In the genomic region with DNA sequence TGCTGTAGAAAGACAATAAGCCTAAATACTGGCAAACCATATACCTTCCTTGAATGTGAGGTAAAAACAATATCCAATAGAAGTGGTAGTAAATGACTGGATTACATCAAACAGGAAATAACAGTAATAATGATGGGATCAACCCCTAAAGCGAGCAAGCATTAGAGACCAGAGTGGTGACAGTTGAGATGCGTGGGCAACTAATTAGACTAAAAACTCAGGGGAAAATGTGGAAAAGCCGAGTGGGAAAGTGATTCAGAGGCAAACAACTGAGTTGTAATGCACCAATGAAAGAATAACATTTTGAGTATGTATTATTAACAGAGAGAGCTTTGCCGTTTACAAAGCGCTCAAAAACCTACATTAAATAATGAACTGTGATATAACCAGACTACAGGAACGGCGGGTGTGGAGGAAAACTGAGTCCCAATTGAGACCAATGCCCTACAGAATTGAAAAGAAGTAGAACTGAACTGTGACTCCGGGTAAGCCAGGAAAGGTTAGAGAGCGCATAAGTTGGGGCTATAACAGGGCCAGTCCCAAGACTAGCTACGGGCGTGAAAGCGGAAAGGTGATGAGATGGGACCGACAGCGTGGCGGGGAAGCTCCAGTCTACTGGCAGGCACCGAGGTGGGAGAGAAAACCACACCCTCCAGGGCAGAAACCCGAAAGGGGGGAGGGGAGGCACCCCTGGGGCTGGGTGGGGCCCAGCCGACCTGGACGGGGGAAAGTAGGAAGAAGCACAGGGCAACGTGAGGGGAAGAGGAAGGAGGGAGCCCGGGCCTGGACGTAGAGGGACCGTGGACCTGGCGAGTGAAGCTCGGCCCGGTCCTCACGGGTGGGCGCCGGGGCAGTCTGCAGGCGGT, we compare ENCODE assay signal across 8 cellular contexts. TPM values are rescaled to one million over a fixed set of nuclear protein-coding genes. Genes with fewer than 3 reads are reported as not detected.
DNase-seq lines count a peak whose midpoint lies in the region; ATAC-seq and TF ChIP-seq lines count a peak whose summit lies in the region.

No MANE protein-coding gene starts in this region.

- H3K79me2 ChIP-seq in fibroblast of lung (ENCODE audit: control insufficient read depth, insufficient read depth, low read length) = peaks cover 53% of the 10 kb centered on the region

- DNase-seq in NK-92 treated with Interleukin-12 subunit alpha and Interleukin-12 subunit beta, amount 100 ng/mL, for 24 hours (lab: John Stamatoyannopoulos, UW) = peak; percentile 68
- DNase-seq in NK-92 (lab: John Stamatoyannopoulos, UW; ENCODE audit: unreplicated experiment) (no peak), NOMO-1 treated with DMSO at 0.1 percent for 48 hours (lab: John Stamatoyannopoulos, UW; ENCODE audit: unreplicated experiment) (peak; percentile 86), activated T-cell treated with anti-CD3 and anti-CD28 coated beads for 1 hour (ENCODE audit: low read depth) (peak; percentile 34), fibroblast of lung (ENCODE audit: low read depth in 2 of 2) (peak in 1 of 2 donors; percentile 14), neuronal stem cell (ENCODE audit: low spot score) (peak; percentile 17)

- peak overlapping the region; percentile 94 for H3K9ac ChIP-seq in fibroblast of lung (ENCODE audit: insufficient read depth, low read length)
- peak overlapping the region; percentile 95 for H3K9ac ChIP-seq in neuronal stem cell (ENCODE audit: low read depth, low read length, poor library complexity)

- H3K4me1 ChIP-seq in fibroblast of lung (ENCODE audit: control insufficient read depth, extremely low read depth, insufficient read depth, low read length) = peaks cover 4% of the 10 kb centered on the region
- H3K4me1 ChIP-seq in neuronal stem cell (ENCODE audit: control insufficient read depth in 2 of 2, insufficient read depth in 1 of 2, low read depth in 1 of 2, low read length in 2 of 2) = peaks cover 6 to 16% of the 10 kb centered on the region in 2 donors

- no peak overlapping the region for H3K14ac ChIP-seq in neuronal stem cell (ENCODE audit: low read length)

- peak overlapping the region; percentile 88 for H2AK5ac ChIP-seq in neuronal stem cell (ENCODE audit: low read depth, low read length)

- H3K79me1 ChIP-seq in neuronal stem cell (ENCODE audit: low read depth, low read length) = peaks cover 9% of the 10 kb centered on the region

- ATAC-seq in HG03066 (IDR thresholded peaks at IDR 0.05; ENCODE audit: low read depth, unreplicated experiment) = peak; percentile 14

- H3K4me2 ChIP-seq in fibroblast of lung (ENCODE audit: extremely low read depth, insufficient read depth, low read length) (peak overlapping the region; percentile 79), neuronal stem cell (ENCODE audit: insufficient read depth, low read length, poor library complexity, severe bottlenecking) (peak overlapping the region; percentile 68)

- peak overlapping the region; percentile 77 for H2AFZ ChIP-seq in fibroblast of lung (ENCODE audit: low read length)
- peak overlapping the region; percentile 98 for H2AFZ ChIP-seq in neuronal stem cell (ENCODE audit: low read length)

- H3K27me3 ChIP-seq in fibroblast of lung (ENCODE audit: control insufficient read depth, insufficient read depth, low read length) = no peaks in the 10 kb centered on the region
- no peaks in the 10 kb centered on the region for H3K27me3 ChIP-seq in neuronal stem cell (ENCODE audit: control insufficient read depth in 3 of 3, insufficient read depth in 3 of 3, low read depth in 1 of 3, low read length in 3 of 3)

- H4K91ac ChIP-seq in neuronal stem cell (ENCODE audit: low read depth, low read length, poor library complexity) = no peak overlapping the region

- no peaks in the 10 kb centered on the region for H3K36me3 ChIP-seq in fibroblast of lung (ENCODE audit: control insufficient read depth, insufficient read depth, low read length)
- peaks cover 0 to 14% of the 10 kb centered on the region in 2 donors for H3K36me3 ChIP-seq in neuronal stem cell (replicated peaks in 1 of 2; ENCODE audit: control insufficient read depth in 2 of 2, insufficient read depth in 2 of 2, low read length in 2 of 2)

- H3K27ac ChIP-seq in fibroblast of lung (ENCODE audit: insufficient read depth, low read length) = peak overlapping the region; percentile 100
- peak overlapping the region; percentile 98 for H3K27ac ChIP-seq in neuronal stem cell (replicated peaks; ENCODE audit: low read length)
- H3K27ac ChIP-seq in temporal lobe (ENCODE audit: low read depth, low read length) = peak overlapping the region; percentile 94

- H3K23ac ChIP-seq in neuronal stem cell (ENCODE audit: low read depth, low read length, poor library complexity) = peak overlapping the region; percentile 99

- no peak overlapping the region for H4K8ac ChIP-seq in neuronal stem cell (ENCODE audit: low read depth, low read length)

- H3K9me3 ChIP-seq in fibroblast of lung (ENCODE audit: control insufficient read depth, insufficient read depth, low read depth, low read length) (no peaks in the 10 kb centered on the region), neuronal stem cell (replicated peaks in 1 of 2; ENCODE audit: control insufficient read depth in 2 of 2, insufficient read depth in 1 of 2, low read depth in 1 of 2, low read length in 2 of 2) (peaks cover 0 to 2% of the 10 kb centered on the region in 2 donors)

- peak overlapping the region; percentile 33 for H2BK5ac ChIP-seq in neuronal stem cell (ENCODE audit: low read length)

- H4K20me1 ChIP-seq in fibroblast of lung (ENCODE audit: control insufficient read depth, extremely low read depth, insufficient read depth, low read length) = no peaks in the 10 kb centered on the region

- peak overlapping the region; percentile 11 for H3K4ac ChIP-seq in neuronal stem cell (ENCODE audit: low read length)

- H3K18ac ChIP-seq in neuronal stem cell (ENCODE audit: low read length) = peak overlapping the region; percentile 94

- H3K4me3 ChIP-seq in fibroblast of lung (replicated peaks in 1 of 4; ENCODE audit: control extremely low read depth in 1 of 4, insufficient read depth in 1 of 4, low read depth in 3 of 4, low read length in 4 of 4) (peak overlapping the region; percentile 73 to 95 (median 94)), neuronal stem cell (ENCODE audit: low read length in 2 of 2) (peak overlapping the region; percentile 84 to 99)

- no peak for TF ChIP-seq CTCF in fibroblast of lung (conservative IDR thresholded peaks at IDR 0.05 in 1 of 2, IDR thresholded peaks at IDR 0.05 in 1 of 2; ENCODE audit: low read depth in 1 of 2, low read length in 2 of 2)

- WGBS in neuronal stem cell (ENCODE audit: extremely low coverage in 2 of 2, insufficient read length in 2 of 2, insufficient replicate concordance in 1 of 2), 2 donors = no CpG with 5 or more reads among the region's 30 CpGs

- peak overlapping the region; percentile 17 for H2BK15ac ChIP-seq in neuronal stem cell (ENCODE audit: low read length)

- no peak overlapping the region for H2BK12ac ChIP-seq in neuronal stem cell (ENCODE audit: low read length)

- H2BK120ac ChIP-seq in neuronal stem cell (ENCODE audit: low read depth, low read length) = no peak overlapping the region

RNA-seq across cellular contexts. Expression of gene UBAP2, which starts 0.6 kb away (rescaled TPM):
- 19.5 and 20.6 TPM in 2 replicates for total RNA-seq in fibroblast of lung
- polyA plus RNA-seq in fibroblast of lung = 10.2 and 15.9 TPM in 2 replicates
- 17.1 and 21.7 TPM in 2 replicates for polyA plus RNA-seq in fibroblast of lung (2012)
- polyA minus RNA-seq in fibroblast of lung (ENCODE audit: low replicate concordance) = 42.3 and 52.3 TPM in 2 replicates
- 25.1 TPM for polyA plus RNA-seq in neuronal stem cell (2013, experiment 1 of 2)
- 25.7 TPM for polyA plus RNA-seq in neuronal stem cell (2013, experiment 2 of 2)
- total RNA-seq in temporal lobe = 38.8 TPM
